8 cellular contexts compared by ENCODE assay signal in genomic region chr22:38034278-38034882, GRCh38. TPM values are rescaled to one million over a fixed set of nuclear protein-coding genes. Genes with fewer than 3 reads are reported as not detected.
DNase-seq lines count a peak whose midpoint lies in the region; ATAC-seq, FAIRE-seq and TF ChIP-seq lines count a peak whose summit lies in the region.

No MANE protein-coding gene starts in this region.

- peak; percentile 54 for ATAC-seq in left colon
- ATAC-seq in HG02840 (IDR thresholded peaks at IDR 0.05; ENCODE audit: low FRiP score, unreplicated experiment), result no peak
- ATAC-seq in HG02678 (IDR thresholded peaks at IDR 0.05; ENCODE audit: unreplicated experiment), result no peak

- H3K36me3 ChIP-seq in colonic mucosa (no peaks in the 10 kb centered on the region), subcutaneous abdominal adipose tissue (ENCODE audit: control insufficient read depth in 5 of 5, insufficient read depth in 5 of 5, low read length in 5 of 5) (no peaks in the 10 kb centered on the region)

- H3K9me3 ChIP-seq in colonic mucosa, result no peaks in the 10 kb centered on the region
- no peaks in the 10 kb centered on the region for H3K9me3 ChIP-seq in subcutaneous abdominal adipose tissue (ENCODE audit: control insufficient read depth in 5 of 5, low read length in 5 of 5)

- H3K4me3 ChIP-seq in colonic mucosa (no peak overlapping the region), subcutaneous abdominal adipose tissue (ENCODE audit: low read depth in 1 of 5, low read length in 5 of 5) (peak overlapping the region in 2 of 5 donors; percentile 21 to 52)

- no peak overlapping the region for H3K27ac ChIP-seq in colonic mucosa
- H3K27ac ChIP-seq in subcutaneous abdominal adipose tissue (ENCODE audit: low read depth, low read length), result no peak overlapping the region

- peak; percentile 84 for DNase-seq in CMK (ENCODE audit: low read depth)
- DNase-seq in NCI-H2227 (lab: John Stamatoyannopoulos, UW; ENCODE audit: unreplicated experiment), result peak; percentile 21
- DNase-seq in colonic mucosa, result peak; percentile 58
- DNase-seq in left colon, result peak; percentile 55 to 72
- DNase-seq in D721Med (ENCODE audit: insufficient read length, low spot score), result no peak

- peak overlapping the region in 1 of 2 donors; percentile 32 for H3K9ac ChIP-seq in colonic mucosa (ENCODE audit: low read depth in 2 of 2, low read length in 2 of 2)
- peak overlapping the region in 3 of 5 donors; percentile 6 to 53 (median 16) for H3K9ac ChIP-seq in subcutaneous abdominal adipose tissue (ENCODE audit: low read length in 5 of 5)

- H3K4me1 ChIP-seq in colonic mucosa (peaks cover 4% of the 10 kb centered on the region), subcutaneous abdominal adipose tissue (ENCODE audit: control insufficient read depth in 5 of 5, insufficient read depth in 5 of 5, low read length in 5 of 5) (peaks cover 0 to 26% (median 22%) of the 10 kb centered on the region in 5 donors)

- H3K27me3 ChIP-seq in colonic mucosa (no peaks in the 10 kb centered on the region), subcutaneous abdominal adipose tissue (ENCODE audit: control insufficient read depth in 5 of 5, insufficient read depth in 4 of 5, low read length in 5 of 5) (no peaks in the 10 kb centered on the region)

- intact Hi-C loops in colonic mucosa (cut with DNase I), result no loop called here
- intact Hi-C loops in left colon (cut with DNase I, micrococcal nuclease), result no loop called here

- no peak for FAIRE-seq in D721Med (lab: Jason Lieb, UNC)

- TF ChIP-seq CTCF in colonic mucosa (IDR thresholded peaks at IDR 0.05), result no peak
- TF ChIP-seq CTCF in D721Med (IDR thresholded peaks at IDR 0.05; ENCODE audit: insufficient read depth, missing control alignments), result no peak

RNA-seq across cellular contexts. Expression of gene PICK1, which starts 22.8 kb away (rescaled TPM):
- total RNA-seq in colonic mucosa (10 to 100 TPM; 27.6 to 47.2 TPM), left colon (10 to 100 TPM; 34.3 to 40.4 TPM)

RNA-seq across cellular contexts. Expression of gene SLC16A8, which starts 49.6 kb away (rescaled TPM):
- total RNA-seq in colonic mucosa (under 1 TPM in 1 of 2 donors, not detected in 1; 0.27 TPM), left colon (not detected)

RNA-seq across cellular contexts. Expression of gene SOX10, which starts 50.0 kb away (rescaled TPM):
- 1 to 10 TPM in 1 of 2 donors, under 1 TPM in 1; 0.57 to 3.4 TPM for total RNA-seq in colonic mucosa
- total RNA-seq in left colon, result 1 to 10 TPM; 1.5 to 3.7 TPM
